8 cellular contexts compared by ENCODE assay signal in the genomic region with DNA sequence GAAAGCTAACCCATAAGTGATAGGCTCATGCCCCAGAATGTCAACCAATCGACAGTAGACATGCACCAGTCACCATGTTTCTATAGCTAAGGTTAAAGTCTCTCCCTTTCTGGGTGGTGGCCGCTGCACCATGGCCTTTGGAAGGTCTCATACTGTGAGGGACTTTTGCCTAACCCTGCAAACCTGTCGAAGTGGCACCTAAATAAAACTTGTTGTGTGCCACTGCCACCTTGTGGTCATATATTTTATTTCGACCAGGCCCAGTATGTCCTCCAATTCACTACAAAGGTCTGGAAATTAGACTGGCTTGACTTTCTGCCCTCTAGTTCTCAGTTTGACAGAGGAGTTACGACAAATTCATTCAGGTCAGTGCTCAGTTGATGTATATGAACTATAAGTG.
DNase-seq lines count a peak whose midpoint lies in the region; ATAC-seq and TF ChIP-seq lines count a peak whose summit lies in the region.

No MANE protein-coding gene starts in this region.

- no peak overlapping the region for H2AK5ac ChIP-seq in mesendoderm (ENCODE audit: low read length)

- H3K4me2 ChIP-seq in mesendoderm (ENCODE audit: low read length), result no peak overlapping the region

- CTCF ChIA-PET in HEK293 (lab: Yijun Ruan, JAX), result interaction anchor here (0.7 to 1.7 kb wide), 5 partner anchors 10 to 867 kb away, joined by 3 to 6 read pairs (median 3); no protein-coding TSS in a partner anchor

- H3K23ac ChIP-seq in mesendoderm (ENCODE audit: low read length), result no peak overlapping the region

- H3K79me1 ChIP-seq in mesendoderm (ENCODE audit: low read length), result no peaks in the 10 kb centered on the region

- H4K5ac ChIP-seq in mesendoderm (ENCODE audit: low read length), result no peak overlapping the region

- WGBS in mesendoderm (ENCODE audit: extremely low coverage, insufficient coverage, low lambda C conversion rate), result no CpG with 5 or more reads among the region's 5 CpGs

- DNase-seq in 8988T (peak; percentile 14), GM04504 (ENCODE audit: low read depth) (peak; percentile 10), M059J (ENCODE audit: low read depth) (peak; percentile 60), T-helper 9 cell (peak; percentile 14), coronary artery (ENCODE audit: low spot score) (no peak), mesendoderm (peak; percentile 63)

- H3K4me1 ChIP-seq in HEK293 (ENCODE audit: control insufficient read depth, insufficient read depth, low read length), result no peaks in the 10 kb centered on the region
- no peaks in the 10 kb centered on the region for H3K4me1 ChIP-seq in mesendoderm (ENCODE audit: control insufficient read depth, low read depth, low read length)

- ATAC-seq in GM18520 (IDR thresholded peaks at IDR 0.05; ENCODE audit: unreplicated experiment), result no peak

- H3K9ac ChIP-seq in mesendoderm (ENCODE audit: low read length), result no peak overlapping the region

- H3K4ac ChIP-seq in mesendoderm (ENCODE audit: low read depth, low read length), result no peak overlapping the region

- no peaks in the 10 kb centered on the region for H3K9me3 ChIP-seq in HEK293 (ENCODE audit: control insufficient read depth, insufficient read depth, low read depth, low read length)

- H3K56ac ChIP-seq in mesendoderm (ENCODE audit: low read length), result no peak overlapping the region

- no peak overlapping the region for H2BK5ac ChIP-seq in mesendoderm (ENCODE audit: low read length)

- H4K8ac ChIP-seq in mesendoderm (ENCODE audit: low read depth, low read length), result no peak overlapping the region

- no peak overlapping the region for H2BK15ac ChIP-seq in mesendoderm (replicated peaks; ENCODE audit: low read depth)

- H3K27ac ChIP-seq in HEK293 (ENCODE audit: extremely low read depth, low read depth, low read length), result no peak overlapping the region
- no peak overlapping the region for H3K27ac ChIP-seq in coronary artery
- no peak overlapping the region for H3K27ac ChIP-seq in mesendoderm (ENCODE audit: low read depth, low read length)

- H3K18ac ChIP-seq in mesendoderm (ENCODE audit: low read length), result no peak overlapping the region

- no peaks in the 10 kb centered on the region for H3K27me3 ChIP-seq in mesendoderm (ENCODE audit: insufficient read depth, low read length, poor library complexity)

- no peak overlapping the region for H2BK120ac ChIP-seq in mesendoderm (ENCODE audit: low read depth, low read length)

- H3K36me3 ChIP-seq in HEK293 (ENCODE audit: control insufficient read depth in 2 of 2, insufficient read depth in 1 of 2, low read length in 2 of 2), result no peaks in the 10 kb centered on the region
- H3K36me3 ChIP-seq in mesendoderm (ENCODE audit: control insufficient read depth, insufficient read depth, low read length), result no peaks in the 10 kb centered on the region

- POLR2A ChIA-PET in HEK293 (lab: Yijun Ruan, JAX), result no interaction called here

- no peaks in the 10 kb centered on the region for H3K79me2 ChIP-seq in mesendoderm (ENCODE audit: control insufficient read depth, insufficient read depth, low read length)

- H3K4me3 ChIP-seq in HEK293 (ENCODE audit: low read depth, low read length) (no peak overlapping the region), coronary artery (no peak overlapping the region), mesendoderm (ENCODE audit: low read length) (no peak overlapping the region)

- peak; percentile 21; the same call in 1 of the 2 replicates for TF ChIP-seq CTCF in HEK293 (tag by site-specific recombination; IDR thresholded peaks at IDR 0.05)
- TF ChIP-seq CTCF in coronary artery (IDR thresholded peaks at IDR 0.05), result peak; percentile 21

TF ChIP-seq in HEK293, 187 proteins besides CTCF, POLR2A, EP300 and RAD21:
- TF ChIP-seq ZEB2 (tag by site-specific recombination; IDR thresholded peaks at IDR 0.05) (no peak), SP3 (tag by site-specific recombination; IDR thresholded peaks at IDR 0.05) (no peak), ZSCAN30 (tag by site-specific recombination; IDR thresholded peaks at IDR 0.05) (peak; percentile 53; the same call in 1 of the 2 replicates), ZFP41 (tag by site-specific recombination; IDR thresholded peaks at IDR 0.05; ENCODE audit: borderline replicate concordance) (no peak), ZNF654 (tag by site-specific recombination; IDR thresholded peaks at IDR 0.05; ENCODE audit: low read depth) (peak; percentile 91), ZNF37A (tag by site-specific recombination; IDR thresholded peaks at IDR 0.05) (no peak), OVOL3 (tag by site-specific recombination; IDR thresholded peaks at IDR 0.05) (no peak), SETDB1 (IDR thresholded peaks at IDR 0.05; ENCODE audit: insufficient read length, low read length) (peak; percentile 39), SP7 (tag by site-specific recombination; IDR thresholded peaks at IDR 0.05) (no peak), BCL11B (tag by site-specific recombination; IDR thresholded peaks at IDR 0.05; ENCODE audit: low read depth) (no peak), ZNF202 (tag by site-specific recombination; IDR thresholded peaks at IDR 0.05; ENCODE audit: borderline replicate concordance) (no peak), ZNF521 (tag by site-specific recombination; IDR thresholded peaks at IDR 0.05) (no peak)
- TF ChIP-seq, protein P1, sequence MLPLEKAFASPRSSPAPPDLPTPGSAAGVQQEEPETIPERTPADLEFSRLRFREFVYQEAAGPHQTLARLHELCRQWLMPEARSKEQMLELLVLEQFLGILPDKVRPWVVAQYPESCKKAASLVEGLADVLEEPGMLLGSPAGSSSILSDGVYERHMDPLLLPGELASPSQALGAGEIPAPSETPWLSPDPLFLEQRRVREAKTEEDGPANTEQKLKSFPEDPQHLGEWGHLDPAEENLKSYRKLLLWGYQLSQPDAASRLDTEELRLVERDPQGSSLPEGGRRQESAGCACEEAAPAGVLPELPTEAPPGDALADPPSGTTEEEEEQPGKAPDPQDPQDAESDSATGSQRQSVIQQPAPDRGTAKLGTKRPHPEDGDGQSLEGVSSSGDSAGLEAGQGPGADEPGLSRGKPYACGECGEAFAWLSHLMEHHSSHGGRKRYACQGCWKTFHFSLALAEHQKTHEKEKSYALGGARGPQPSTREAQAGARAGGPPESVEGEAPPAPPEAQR (tag by site-specific recombination; IDR thresholded peaks at IDR 0.05), result no peak
- TF ChIP-seq, protein P2, sequence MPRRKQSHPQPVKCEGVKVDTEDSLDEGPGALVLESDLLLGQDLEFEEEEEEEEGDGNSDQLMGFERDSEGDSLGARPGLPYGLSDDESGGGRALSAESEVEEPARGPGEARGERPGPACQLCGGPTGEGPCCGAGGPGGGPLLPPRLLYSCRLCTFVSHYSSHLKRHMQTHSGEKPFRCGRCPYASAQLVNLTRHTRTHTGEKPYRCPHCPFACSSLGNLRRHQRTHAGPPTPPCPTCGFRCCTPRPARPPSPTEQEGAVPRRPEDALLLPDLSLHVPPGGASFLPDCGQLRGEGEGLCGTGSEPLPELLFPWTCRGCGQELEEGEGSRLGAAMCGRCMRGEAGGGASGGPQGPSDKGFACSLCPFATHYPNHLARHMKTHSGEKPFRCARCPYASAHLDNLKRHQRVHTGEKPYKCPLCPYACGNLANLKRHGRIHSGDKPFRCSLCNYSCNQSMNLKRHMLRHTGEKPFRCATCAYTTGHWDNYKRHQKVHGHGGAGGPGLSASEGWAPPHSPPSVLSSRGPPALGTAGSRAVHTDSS (tag by site-specific recombination; IDR thresholded peaks at IDR 0.05), result no peak
- TF ChIP-seq, protein P3, sequence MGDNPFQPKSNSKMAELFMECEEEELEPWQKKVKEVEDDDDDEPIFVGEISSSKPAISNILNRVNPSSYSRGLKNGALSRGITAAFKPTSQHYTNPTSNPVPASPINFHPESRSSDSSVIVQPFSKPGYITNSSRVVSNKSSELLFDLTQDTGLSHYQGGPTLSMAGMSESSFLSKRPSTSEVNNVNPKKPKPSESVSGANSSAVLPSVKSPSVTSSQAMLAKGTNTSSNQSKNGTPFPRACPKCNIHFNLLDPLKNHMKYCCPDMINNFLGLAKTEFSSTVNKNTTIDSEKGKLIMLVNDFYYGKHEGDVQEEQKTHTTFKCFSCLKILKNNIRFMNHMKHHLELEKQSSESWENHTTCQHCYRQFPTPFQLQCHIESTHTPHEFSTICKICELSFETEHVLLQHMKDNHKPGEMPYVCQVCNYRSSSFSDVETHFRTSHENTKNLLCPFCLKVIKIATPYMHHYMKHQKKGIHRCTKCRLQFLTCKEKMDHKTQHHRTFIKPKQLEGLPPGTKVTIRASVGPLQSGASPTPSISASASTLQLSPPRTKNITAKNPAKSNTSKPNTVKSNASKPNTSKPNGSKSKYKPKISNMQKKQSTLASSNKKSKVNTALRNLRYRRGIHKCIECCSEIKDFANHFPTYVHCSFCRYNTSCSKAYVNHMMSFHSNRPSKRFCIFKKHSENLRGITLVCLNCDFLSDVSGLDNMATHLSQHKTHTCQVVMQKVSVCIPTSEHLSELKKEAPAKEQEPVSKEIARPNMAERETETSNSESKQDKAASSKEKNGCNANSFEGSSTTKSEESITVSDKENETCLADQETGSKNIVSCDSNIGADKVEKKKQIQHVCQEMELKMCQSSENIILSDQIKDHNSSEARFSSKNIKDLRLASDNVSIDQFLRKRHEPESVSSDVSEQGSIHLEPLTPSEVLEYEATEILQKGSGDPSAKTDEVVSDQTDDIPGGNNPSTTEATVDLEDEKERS (tag by site-specific recombination; IDR thresholded peaks at IDR 0.05), result no peak
